ENCODE assay signal across 20 cellular contexts in the genomic region with DNA sequence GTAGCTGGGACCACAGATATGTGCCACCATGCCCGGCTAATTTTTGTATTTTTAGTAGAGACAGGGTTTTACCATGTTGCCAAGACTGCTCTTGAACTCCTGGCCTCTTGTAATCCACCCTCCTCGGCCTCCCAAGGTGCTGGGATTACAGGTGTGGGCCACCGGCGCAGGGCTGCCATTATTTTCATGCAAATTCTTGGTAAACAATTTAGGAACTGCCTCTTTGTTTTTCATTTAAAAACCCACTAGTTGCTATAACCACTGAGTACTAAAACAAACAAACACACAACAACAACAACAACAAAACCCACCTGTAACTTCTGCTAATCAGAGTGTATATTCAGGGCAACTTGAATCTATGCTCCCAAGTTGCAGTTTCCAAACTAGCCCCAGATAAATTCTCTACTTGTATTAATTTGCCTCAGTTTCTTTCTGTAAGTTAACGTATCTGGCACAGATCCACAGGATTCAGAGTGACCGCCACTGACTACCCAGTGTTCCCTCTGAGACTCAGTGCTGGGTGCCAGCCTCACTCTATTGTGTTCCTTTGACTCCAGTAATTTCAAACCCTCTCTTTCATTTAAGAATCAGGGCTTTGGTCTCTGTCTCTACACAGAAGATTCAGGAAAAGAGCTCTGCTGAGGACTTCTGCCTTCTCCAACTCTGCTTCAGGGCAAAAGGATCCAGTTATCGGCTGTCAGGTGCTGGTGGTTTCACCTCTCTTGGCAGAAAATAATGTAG. TPM values are rescaled to one million over a fixed set of nuclear protein-coding genes. Genes with fewer than 3 reads are reported as not detected.
DNase-seq lines count a peak whose midpoint lies in the region; ATAC-seq, FAIRE-seq and TF ChIP-seq lines count a peak whose summit lies in the region.
"Had no signal": no experiment of that assay in that cellular context is flagged by ENCODE, and none has a peak within 500 bp of the region (broad histone marks: within the 10 kb centered on the region; RNA-seq: fewer than 3 reads in every experiment).

No MANE protein-coding gene starts in this region.

- no peak overlapping the region for H3K14ac ChIP-seq in H1 (ENCODE audit: insufficient read length)

- no peak overlapping the region for H3K4ac ChIP-seq in H1 (replicated peaks; ENCODE audit: insufficient read length, low read depth, low read length)

- H4K20me1 ChIP-seq in H1 (replicated peaks in 1 of 2; ENCODE audit: control insufficient read depth in 1 of 2, insufficient read depth in 2 of 2, low read length in 2 of 2), result peaks cover 3 to 7% of the 10 kb centered on the region in 2 experiments

- peak; percentile 5 to 98 for TF ChIP-seq EP300 in H1 (IDR thresholded peaks at IDR 0.05; ENCODE audit: borderline replicate concordance in 1 of 2, low read depth in 2 of 2, low read length in 2 of 2)

- H3K4me2 ChIP-seq in H1 (ENCODE audit: insufficient read depth in 1 of 2, low read depth in 2 of 2, low read length in 2 of 2), result peak overlapping the region in 1 of 2 experiments; percentile 41; a peak in 2 of 4 replicates

- TF ChIP-seq CTCF in H1 (IDR thresholded peaks at IDR 0.05; ENCODE audit: control extremely low read depth in 1 of 3, insufficient read depth in 1 of 3, low read depth in 1 of 3, low read length in 3 of 3) (no peak), colonic mucosa (IDR thresholded peaks at IDR 0.05) (no peak)

- no peak overlapping the region for H3K23ac ChIP-seq in H1 (ENCODE audit: insufficient read length)

- H3K9me3 ChIP-seq in HUES6 (ENCODE audit: control insufficient read depth, insufficient read depth, low read depth, low read length), result peaks cover 17% of the 10 kb centered on the region
- peaks cover 0 to 8% of the 10 kb centered on the region in 2 experiments; a peak in 2 of 4 replicates for H3K9me3 ChIP-seq in H1 (ENCODE audit: insufficient read depth in 2 of 2, low read depth in 1 of 2, low read length in 1 of 2)
- H3K9me3 ChIP-seq in colonic mucosa, result no peaks in the 10 kb centered on the region
- H3K9me3 ChIP-seq: HAP-1, SJSA1 had no signal

- H2BK120ac ChIP-seq in H1 (replicated peaks; ENCODE audit: low read depth, low read length), result no peak overlapping the region

- H4K5ac ChIP-seq in H1 (ENCODE audit: insufficient read length, low read depth, low read length), result no peak overlapping the region

- H2BK15ac ChIP-seq in H1 (ENCODE audit: low read length), result no peak overlapping the region

- H2AK5ac ChIP-seq in H1 (ENCODE audit: low read depth, low read length), result peak overlapping the region; percentile 0; the same call in 1 of the 2 replicates

- 0 out of 2 replicates have a peak overlapping the region, but pooled peaks have one; percentile 48 for H2BK20ac ChIP-seq in H1 (ENCODE audit: low read length)

- H3K56ac ChIP-seq in H1 (replicated peaks; ENCODE audit: insufficient read length, low read depth, low read length), result no peak overlapping the region

- H3K9ac ChIP-seq in HUES6 (ENCODE audit: low read length) (peak overlapping the region; percentile 47), H1 (replicated peaks in 1 of 4; ENCODE audit: extremely low read depth in 1 of 4, low read depth in 3 of 4, low read length in 3 of 4) (peak overlapping the region in 2 of 4 experiments; percentile 1 to 16; a peak in 2 of 7 replicates), colonic mucosa (ENCODE audit: low read depth in 2 of 2, low read length in 2 of 2) (no peak overlapping the region)

- H3K27ac ChIP-seq in HUES6 (ENCODE audit: low read depth, low read length) (peak overlapping the region; percentile 59; the same call in 1 of the 2 replicates), H1 (ENCODE audit: low read depth, low read length) (peak overlapping the region; percentile 32; the same call in 1 of the 2 replicates), colonic mucosa (no peak overlapping the region)
- H3K27ac ChIP-seq: C4-2B, SJSA1 had no signal

- no peak for TF ChIP-seq RAD21 in H1 (IDR thresholded peaks at IDR 0.05 in 1 of 2, conservative IDR thresholded peaks at IDR 0.05 in 1 of 2; ENCODE audit: low read depth in 2 of 2, low read length in 2 of 2)

- H3K23me2 ChIP-seq in H1 (ENCODE audit: low read depth, low read length), result no peaks in the 10 kb centered on the region

- peak overlapping the region; percentile 14; the same call in 1 of the 2 replicates for H3K4me3 ChIP-seq in HUES6 (ENCODE audit: low read depth, low read length)
- peak overlapping the region in 1 of 4 experiments; percentile 8; a peak in 1 of 8 replicates for H3K4me3 ChIP-seq in H1 (ENCODE audit: extremely low read depth in 1 of 4, insufficient read depth in 2 of 4, low read depth in 3 of 4, low read length in 4 of 4)
- no peak overlapping the region for H3K4me3 ChIP-seq in colonic mucosa
- H3K4me3 ChIP-seq: HAP-1, SJSA1 had no signal

- H2BK5ac ChIP-seq in H1 (ENCODE audit: low read depth, low read length), result no peak overlapping the region

- no peak for TF ChIP-seq POLR2A in H1 (IDR thresholded peaks at IDR 0.05; ENCODE audit: control extremely low read depth in 1 of 2, low read depth in 2 of 2, low read length in 2 of 2)

- peak overlapping the region; percentile 71; the same call in 1 of the 2 replicates for H4K8ac ChIP-seq in H1 (ENCODE audit: extremely low read depth, insufficient read depth, low read length)

- peaks cover 18% of the 10 kb centered on the region for H3K4me1 ChIP-seq in HUES6 (ENCODE audit: control insufficient read depth, insufficient read depth, low read length)
- H3K4me1 ChIP-seq in H1 (replicated peaks in 1 of 4; ENCODE audit: control insufficient read depth in 3 of 4, insufficient read depth in 4 of 4, low read length in 3 of 4), result peaks cover 0 to 8% (median 2%) of the 10 kb centered on the region in 4 experiments; a peak in 4 of 7 replicates
- H3K4me1 ChIP-seq in colonic mucosa, result no peaks in the 10 kb centered on the region
- H3K4me1 ChIP-seq: HAP-1, SJSA1 had no signal

- POLR2A ChIA-PET in H1 (lab: Charles Lee; ENCODE audit: partially characterized antibody), result interaction anchor here (0.9 to 1.6 kb wide), 5 partner anchors 10 to 94 kb away, joined by 3 to 4 read pairs (median 4); a partner anchor contains a TSS

- H2AFZ ChIP-seq in H1 (ENCODE audit: low read length), result no peak overlapping the region

- H4K91ac ChIP-seq in H1 (replicated peaks; ENCODE audit: insufficient read length, low read length), result no peak overlapping the region

- H3K27me3 ChIP-seq in HUES6 (ENCODE audit: control insufficient read depth, insufficient read depth, low read length) (peaks cover 32% of the 10 kb centered on the region), H1 (replicated peaks in 1 of 4; ENCODE audit: control insufficient read depth in 3 of 4, extremely low read depth in 1 of 4, insufficient read depth in 3 of 4, low read length in 3 of 4) (peaks cover 21 to 45% (median 42%) of the 10 kb centered on the region in 4 experiments), colonic mucosa (no peaks in the 10 kb centered on the region)

- DNase-seq in H1 (ENCODE audit: low read depth in 1 of 2, low spot score in 2 of 2) (no peak), medulla oblongata (ENCODE audit: extremely low spot score) (peak; percentile 57), UCSD-AML1 (lab: John Stamatoyannopoulos, UW; ENCODE audit: unreplicated experiment) (no peak), NOMO-1 (lab: John Stamatoyannopoulos, UW; ENCODE audit: unreplicated experiment in 2 of 2) (no peak), colonic mucosa (no peak)
- DNase-seq: Calu3, Kasumi-1, NCI-H1105, NCI-H2029, NCI-H446 treated with DMSO at 0.1 percent for 48 hours, NCI-H526 treated with DMSO at 0.1 percent for 48 hours, Right ventricle myocardium superior, RPMI8226, T-cell had no signal

- no peak for FAIRE-seq in H1 (lab: Jason Lieb, UNC)
- FAIRE-seq: GM19239 had no signal

- CTCF ChIA-PET in H1 (lab: Charles Lee; ENCODE audit: partially characterized antibody), result interaction anchor here (1.2 to 7.8 kb wide), 3 partner anchors 11 to 96 kb away, joined by 3 to 45 read pairs (median 4); no protein-coding TSS in a partner anchor

- H3K79me1 ChIP-seq in H1 (ENCODE audit: low read depth, low read length), result no peaks in the 10 kb centered on the region

- peak overlapping the region; percentile 84; the same call in 1 of the 2 replicates for H2BK12ac ChIP-seq in H1 (ENCODE audit: low read depth, low read length)

- intact Hi-C loops in colonic mucosa (cut with DNase I), result no loop called here

- WGBS in H1 (ENCODE audit: extremely low coverage in 1 of 2, insufficient coverage in 1 of 2, insufficient read length in 1 of 2, insufficient replicate concordance in 2 of 2, low coverage in 1 of 2, low lambda C conversion rate in 2 of 2, missing lambda C conversion rate in 1 of 2), 2 experiments, result 23% methylated on average over 7 of the region's 7 CpGs; no CpG with 5 or more reads in 1 of the 2 experiments

- 0 out of 2 replicates have a peak overlapping the region, but pooled peaks have one; percentile 6 for H3K18ac ChIP-seq in H1 (ENCODE audit: extremely low read depth, low read length)

- H3K36me3 ChIP-seq in HUES6 (ENCODE audit: control insufficient read depth, insufficient read depth, low read length) (no peaks in the 10 kb centered on the region), H1 (ENCODE audit: control insufficient read depth in 2 of 4, insufficient read depth in 4 of 4, low read length in 3 of 4) (0 out of 8 replicates have a peak, but pooled peaks cover 0 to 3% (median 0%) of the 10 kb centered on the region in 4 experiments), colonic mucosa (no peaks in the 10 kb centered on the region)
- H3K36me3 ChIP-seq: HAP-1, SJSA1 had no signal

- no peak for ATAC-seq in GM19395 (IDR thresholded peaks at IDR 0.05; ENCODE audit: unreplicated experiment)
- ATAC-seq: T-cell had no signal

- H3K79me2 ChIP-seq in H1 (ENCODE audit: control insufficient read depth in 1 of 2, insufficient read depth in 2 of 2, low read length in 2 of 2), result no peaks in the 10 kb centered on the region

TF ChIP-seq in H1, 55 proteins besides CTCF, POLR2A, EP300 and RAD21 (continues in another document):
- TF ChIP-seq KDM5A (IDR thresholded peaks at IDR 0.05; ENCODE audit: low read length), result no peak
- TF ChIP-seq JUN (IDR thresholded peaks at IDR 0.05; ENCODE audit: low read depth, low read length), result no peak
- TF ChIP-seq SP2 (IDR thresholded peaks at IDR 0.05; ENCODE audit: low read length), result no peak
- no peak for TF ChIP-seq SUZ12 (IDR thresholded peaks at IDR 0.05; ENCODE audit: low read length)
- peak; percentile 83 for TF ChIP-seq NANOG (IDR thresholded peaks at IDR 0.05; ENCODE audit: insufficient read depth, low read depth, low read length, poor library complexity, severe bottlenecking)

RNA-seq across cellular contexts. Expression of a gene that starts 18.6 kb away (rescaled TPM):
- 24.0 and 26.2 TPM in 2 replicates for total RNA-seq in H1 (2021; fragmentation: NEBNext Ultra II Directional; extraction: Animal tissue kit (Norgen Biotek cat#: 25700))
- polyA plus RNA-seq in H1 (2011; rRNA removed), result 10.5 and 14.4 TPM in 2 replicates
- polyA plus RNA-seq in H1 (2011; cell fraction: cytosol; rRNA removed), result 6.5 TPM
- polyA plus RNA-seq in H1 (2011; cell fraction: nucleus; rRNA removed), result 10.5 TPM
- polyA plus RNA-seq in H1 (2012, experiment 1 of 2), result 11.0 to 19.6 TPM (median 12.4 TPM) in 4 replicates
- 9.9 TPM for polyA plus RNA-seq in H1 (2012, experiment 2 of 2)
- 23.2 TPM for polyA plus RNA-seq in H1 (2013, experiment 1 of 2)
- 23.2 TPM for polyA plus RNA-seq in H1 (2013, experiment 2 of 2)
- polyA minus RNA-seq in H1 (2011; rRNA and poly(A)+ RNA removed), result 6.9 and 11.7 TPM in 2 replicates
- polyA minus RNA-seq in H1 (2011; cell fraction: cytosol; rRNA and poly(A)+ RNA removed), result 15.3 TPM
- polyA minus RNA-seq in H1 (2011; cell fraction: nucleus; rRNA and poly(A)+ RNA removed), result 7.6 TPM
- 10 to 100 TPM; 35.0 to 43.7 TPM for total RNA-seq in colonic mucosa
